ENCODE assay signal across 9 cellular contexts in the genomic region with DNA sequence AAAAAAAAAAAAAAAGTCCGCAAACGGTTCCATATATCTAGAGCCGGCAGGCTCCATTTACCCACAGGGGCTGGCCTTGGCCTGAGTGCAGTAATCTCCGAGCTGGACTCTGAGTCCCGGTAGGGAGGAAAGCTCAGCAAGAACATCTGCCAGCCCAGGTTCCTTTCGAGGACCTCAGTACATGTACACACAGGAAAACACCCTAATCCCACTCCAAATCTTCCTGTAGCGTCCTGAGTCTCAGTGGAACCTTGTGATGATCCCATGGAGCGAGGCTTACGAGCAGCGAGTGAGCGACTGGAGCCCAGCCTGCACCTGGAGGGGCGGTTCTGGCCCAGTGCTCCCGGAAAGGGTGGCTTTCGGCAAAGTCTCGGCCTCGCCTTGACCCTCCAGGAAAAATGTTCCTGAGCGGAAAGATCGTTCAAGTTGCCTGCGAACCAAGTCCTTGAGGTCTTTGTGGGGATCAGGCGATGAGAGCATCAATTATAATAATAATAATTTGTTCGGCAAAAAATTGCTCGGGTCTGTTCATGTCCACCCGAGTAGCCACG. TPM values are rescaled to one million over a fixed set of nuclear protein-coding genes. Genes with fewer than 3 reads are reported as not detected.
DNase-seq lines count a peak whose midpoint lies in the region; ATAC-seq and TF ChIP-seq lines count a peak whose summit lies in the region.
"Had no signal": no experiment of that assay in that cellular context is flagged by ENCODE, and none has a peak within 500 bp of the region (broad histone marks: within the 10 kb centered on the region; RNA-seq: fewer than 3 reads in every experiment).

No MANE protein-coding gene starts in this region.

- H3K9me3 Mint-ChIP-seq in natural killer cell treated with Interleukin-12 subunit alpha and Interleukin-12 subunit beta and Interleukin-15 and Interleukin-18, amount 100 ng/mL, for 72 hours = peaks cover 3% of the 10 kb centered on the region
- peaks cover 2 to 12% of the 10 kb centered on the region in 2 donors for H3K9me3 Mint-ChIP-seq in natural killer cell

- H3K27me3 Mint-ChIP-seq in natural killer cell treated with Interleukin-12 subunit alpha and Interleukin-12 subunit beta and Interleukin-15 and Interleukin-18, amount 100 ng/mL, for 72 hours = peaks cover 48 to 73% of the 10 kb centered on the region in 2 donors
- H3K27me3 Mint-ChIP-seq in natural killer cell (ENCODE audit: low read depth in 2 of 2) = peaks cover 70 to 81% of the 10 kb centered on the region in 2 donors

- no peak for TF ChIP-seq CTCF in natural killer cell (IDR thresholded peaks at IDR 0.05)
- no peak for TF ChIP-seq CTCF in foreskin fibroblast (IDR thresholded peaks at IDR 0.05; ENCODE audit: low read depth, low read length)
- TF ChIP-seq CTCF in omental fat pad (IDR thresholded peaks at IDR 0.05) = no peak
- no peak for TF ChIP-seq CTCF in GM10248 (IDR thresholded peaks at IDR 0.05; ENCODE audit: control extremely low read depth, extremely low read depth, low read depth, missing control alignments)

- intact Hi-C loops in natural killer cell (cut with micrococcal nuclease) = no loop called here

- no peak for ATAC-seq in natural killer cell treated with Interleukin-12 subunit alpha and Interleukin-12 subunit beta and Interleukin-15 and Interleukin-18, amount 100 ng/mL, for 72 hours
- no peak for ATAC-seq in natural killer cell
- no peak for ATAC-seq in GM18870 (IDR thresholded peaks at IDR 0.05; ENCODE audit: unreplicated experiment)
- no peak for ATAC-seq in omental fat pad (ENCODE audit: low FRiP score)

- no peak for DNase-seq in natural killer cell treated with Interleukin-12 subunit alpha and Interleukin-12 subunit beta and Interleukin-15 and Interleukin-18, amount 100 ng/mL, for 72 hours (ENCODE audit: low spot score)
- DNase-seq in natural killer cell = no peak
- no peak for DNase-seq in SK-N-MC (ENCODE audit: low read depth, low spot score)
- peak in 1 of 2 donors; percentile 40 for DNase-seq in foreskin fibroblast
- DNase-seq in NOMO-1 (lab: John Stamatoyannopoulos, UW; ENCODE audit: unreplicated experiment in 2 of 2) = no peak
- DNase-seq in omental fat pad (ENCODE audit: low spot score) = no peak
- DNase-seq in GM10248 (ENCODE audit: extremely low spot score) = no peak

- peak overlapping the region; percentile 41 for H3K4me3 Mint-ChIP-seq in natural killer cell treated with Interleukin-12 subunit alpha and Interleukin-12 subunit beta and Interleukin-15 and Interleukin-18, amount 100 ng/mL, for 72 hours
- no peak overlapping the region for H3K4me3 Mint-ChIP-seq in natural killer cell

- no peaks in the 10 kb centered on the region for H3K9me3 ChIP-seq in SK-N-MC (ENCODE audit: low read depth, low read length)

- H3K27ac ChIP-seq in SK-N-MC = no peak overlapping the region

- peaks cover 34% of the 10 kb centered on the region for H3K36me3 Mint-ChIP-seq in natural killer cell treated with Interleukin-12 subunit alpha and Interleukin-12 subunit beta and Interleukin-15 and Interleukin-18, amount 100 ng/mL, for 72 hours
- H3K36me3 Mint-ChIP-seq in natural killer cell = peaks cover 41% of the 10 kb centered on the region

- H3K27ac Mint-ChIP-seq in natural killer cell treated with Interleukin-12 subunit alpha and Interleukin-12 subunit beta and Interleukin-15 and Interleukin-18, amount 100 ng/mL, for 72 hours = peak overlapping the region in 1 of 2 donors; percentile 65
- peak overlapping the region in 1 of 2 donors; percentile 38 for H3K27ac Mint-ChIP-seq in natural killer cell

- peak overlapping the region; percentile 69 for H3K9ac ChIP-seq in SK-N-MC (ENCODE audit: insufficient read length)

- POLR2A ChIA-PET in GM10248 (lab: Yijun Ruan, JAX) = no interaction called here

- no peaks in the 10 kb centered on the region for H3K4me1 Mint-ChIP-seq in natural killer cell treated with Interleukin-12 subunit alpha and Interleukin-12 subunit beta and Interleukin-15 and Interleukin-18, amount 100 ng/mL, for 72 hours (ENCODE audit: low read depth in 2 of 2)
- peaks cover 0 to 4% of the 10 kb centered on the region in 2 donors for H3K4me1 Mint-ChIP-seq in natural killer cell

- CTCF ChIA-PET in GM10248 (lab: Yijun Ruan, JAX) = interaction anchor here (1.7 kb wide), 1 partner anchor 28 kb away, joined by 6 read pairs; no protein-coding TSS in a partner anchor

- H3K36me3 ChIP-seq in SK-N-MC (ENCODE audit: insufficient read depth, low read length) = no peaks in the 10 kb centered on the region

- H3K4me3 ChIP-seq in SK-N-MC (peak overlapping the region; percentile 79), foreskin fibroblast (ENCODE audit: low read depth in 1 of 2, low read length in 2 of 2) (peak overlapping the region; percentile 44 to 45)

RNA-seq across cellular contexts. Expression of gene PRSS16, which starts 32.1 kb away (rescaled TPM):
- not detected for total RNA-seq in natural killer cell treated with Interleukin-12 subunit alpha and Interleukin-12 subunit beta and Interleukin-15 and Interleukin-18, amount 100 ng/mL, for 72 hours
- total RNA-seq in natural killer cell (1 to 10 TPM in 1 of 3 donors, not detected in 2; 2.0 TPM), omental fat pad (1 to 10 TPM in 1 of 4 donors, under 1 TPM in 1, not detected in 2; 0.84 to 2.5 TPM)

RNA-seq across cellular contexts. Expression of gene POM121L2, which starts 32.5 kb away (rescaled TPM):
- not detected for total RNA-seq in natural killer cell treated with Interleukin-12 subunit alpha and Interleukin-12 subunit beta and Interleukin-15 and Interleukin-18, amount 100 ng/mL, for 72 hours
- not detected for total RNA-seq in natural killer cell
- not detected for total RNA-seq in omental fat pad
- total RNA-seq: lower leg skin had no signal
